Comparison of ENCODE assay signal across 24 cellular contexts in the genomic region with DNA sequence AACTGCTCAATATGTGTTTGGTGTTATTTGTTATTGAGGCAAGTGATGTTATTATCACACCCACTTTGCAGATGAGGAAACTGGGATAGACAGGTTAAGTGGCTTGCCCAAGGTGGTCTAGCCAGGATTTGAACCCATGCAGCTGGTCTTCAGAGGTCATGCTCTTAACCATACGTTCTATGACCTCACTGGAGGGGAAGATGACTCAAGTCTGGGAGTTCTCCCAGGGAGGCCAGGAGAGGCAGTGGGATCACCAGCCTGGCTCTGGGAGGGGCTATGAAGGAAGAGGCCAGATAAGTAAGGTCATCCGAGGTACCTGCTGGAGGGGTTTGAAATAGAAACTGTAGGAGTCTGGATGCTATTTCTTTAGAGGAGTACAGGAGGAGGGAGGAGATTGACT.
DNase-seq lines count a peak whose midpoint lies in the region; ATAC-seq, FAIRE-seq and TF ChIP-seq lines count a peak whose summit lies in the region.
"Had no signal": no experiment of that assay in that cellular context is flagged by ENCODE, and none has a peak within 500 bp of the region (broad histone marks: within the 10 kb centered on the region; RNA-seq: fewer than 3 reads in every experiment).

No MANE protein-coding gene starts in this region.

- TF ChIP-seq POLR2A in H54 (IDR thresholded peaks at IDR 0.05; ENCODE audit: low read depth, low read length) (no peak), vagina (IDR thresholded peaks at IDR 0.05) (no peak), suprapubic skin (IDR thresholded peaks at IDR 0.05) (no peak)

- H3K27ac ChIP-seq in ACC112 (ENCODE audit: low read depth, low read length) = peak overlapping the region; percentile 65
- no peak overlapping the region for H3K27ac ChIP-seq in vagina
- H3K27ac ChIP-seq in suprapubic skin = no peak overlapping the region
- H3K27ac ChIP-seq: KMS-11, Peyer's patch, VCaP had no signal

- FAIRE-seq in H54 (lab: Jason Lieb, UNC) = no peak
- FAIRE-seq: G401.6 had no signal

- H3K4me3 ChIP-seq in ACC112 (ENCODE audit: low read depth, low read length) (no peak overlapping the region), fibroblast of villous mesenchyme (ENCODE audit: low read depth, low read length) (no peak overlapping the region), vagina (no peak overlapping the region), suprapubic skin (no peak overlapping the region)
- H3K4me3 ChIP-seq: ascending aorta, Peyer's patch had no signal

- peaks cover 36% of the 10 kb centered on the region for H3K79me2 ChIP-seq in ACC112 (ENCODE audit: control insufficient read depth, insufficient read depth, low read length, unreplicated experiment)

- H3K4me1 ChIP-seq in ACC112 (ENCODE audit: control insufficient read depth, insufficient read depth, low read length, unreplicated experiment) (peaks cover 57% of the 10 kb centered on the region), vagina (peaks cover 14% of the 10 kb centered on the region), suprapubic skin (peaks cover 11% of the 10 kb centered on the region)

- intact Hi-C loops in vagina (cut with DNase I) = no loop called here

- no peak for TF ChIP-seq CTCF in fibroblast of villous mesenchyme (IDR thresholded peaks at IDR 0.05; ENCODE audit: insufficient read depth, low read depth, low read length)
- no peak for TF ChIP-seq CTCF in vagina (IDR thresholded peaks at IDR 0.05)
- TF ChIP-seq CTCF in suprapubic skin (IDR thresholded peaks at IDR 0.05) = no peak

- H3K36me3 ChIP-seq in ACC112 (ENCODE audit: insufficient read depth, low read length) (peaks cover 20% of the 10 kb centered on the region), vagina (no peaks in the 10 kb centered on the region), suprapubic skin (peaks cover 4% of the 10 kb centered on the region)
- H3K36me3 ChIP-seq: ascending aorta, Peyer's patch had no signal

- ATAC-seq in GM21619 (IDR thresholded peaks at IDR 0.05; ENCODE audit: unreplicated experiment) = no peak
- ATAC-seq: activated CD8-positive, alpha-beta memory T cell treated with anti-CD3 and anti-CD28 coated beads, Interleukin-2, amount 10 ng/mL, durations not matched to agents 7 days and 5 days; HCT116; left colon; natural killer cell treated with Interleukin-12 subunit alpha and Interleukin-12 subunit beta and Interleukin-15 and Interleukin-18, amount 100 ng/mL, for 72 hours had no signal

- no peaks in the 10 kb centered on the region for H3K27me3 ChIP-seq in ACC112 (ENCODE audit: insufficient read depth, low read length)
- H3K27me3 ChIP-seq in vagina = no peaks in the 10 kb centered on the region
- H3K27me3 ChIP-seq in suprapubic skin = no peaks in the 10 kb centered on the region
- H3K27me3 ChIP-seq: ascending aorta, Peyer's patch had no signal

- no peaks in the 10 kb centered on the region for H3K9me3 ChIP-seq in vagina
- H3K9me3 ChIP-seq in suprapubic skin = no peaks in the 10 kb centered on the region
- H3K9me3 ChIP-seq: ascending aorta, Peyer's patch had no signal

- TF ChIP-seq EP300 in suprapubic skin (IDR thresholded peaks at IDR 0.05) = no peak

- 68% methylated on average over 2 of the region's 2 CpGs for WGBS in suprapubic skin

- H2AFZ ChIP-seq in ACC112 (ENCODE audit: low read length, unreplicated experiment) = no peak overlapping the region

- DNase-seq in H54 (ENCODE audit: insufficient read length, low spot score) (peak; percentile 41), amniotic epithelial cell (ENCODE audit: low read depth) (peak; percentile 74), fibroblast of villous mesenchyme (ENCODE audit: low read depth) (peak; percentile 81), vagina (ENCODE audit: extremely low spot score in 2 of 2) (no peak), suprapubic skin (ENCODE audit: low spot score in 2 of 2) (no peak), GDM1 (lab: John Stamatoyannopoulos, UW) (no peak)
- DNase-seq: activated CD4-positive, alpha-beta T cell treated with anti-CD3 and anti-CD28 coated beads, Interleukin-2, amount 10 ng/mL, durations not matched to agents 7 days and 5 days; activated CD8-positive, alpha-beta memory T cell treated with anti-CD3 and anti-CD28 coated beads, Interleukin-2, amount 10 ng/mL, durations not matched to agents 7 days and 5 days; effector CD4-positive, alpha-beta T cell; erythroblast; left colon; NCI-H1930; NCI-H446 treated with DMSO at 0.1 percent for 48 hours; Peyer's patch; posterior cingulate gyrus; substantia nigra had no signal

Comparison
In these comparisons a context has a peak if more than half of its experiments do, and no peak if none do; other contexts are left out.
1. DNase-seq: peak in H54 (single experiment), amniotic epithelial cell (single experiment) and fibroblast of villous mesenchyme (single experiment); none in vagina (0 of 2), suprapubic skin (0 of 2) and GDM1 (single experiment).